Comparison of ENCODE assay signal across 1 cellular context in the genomic region with DNA sequence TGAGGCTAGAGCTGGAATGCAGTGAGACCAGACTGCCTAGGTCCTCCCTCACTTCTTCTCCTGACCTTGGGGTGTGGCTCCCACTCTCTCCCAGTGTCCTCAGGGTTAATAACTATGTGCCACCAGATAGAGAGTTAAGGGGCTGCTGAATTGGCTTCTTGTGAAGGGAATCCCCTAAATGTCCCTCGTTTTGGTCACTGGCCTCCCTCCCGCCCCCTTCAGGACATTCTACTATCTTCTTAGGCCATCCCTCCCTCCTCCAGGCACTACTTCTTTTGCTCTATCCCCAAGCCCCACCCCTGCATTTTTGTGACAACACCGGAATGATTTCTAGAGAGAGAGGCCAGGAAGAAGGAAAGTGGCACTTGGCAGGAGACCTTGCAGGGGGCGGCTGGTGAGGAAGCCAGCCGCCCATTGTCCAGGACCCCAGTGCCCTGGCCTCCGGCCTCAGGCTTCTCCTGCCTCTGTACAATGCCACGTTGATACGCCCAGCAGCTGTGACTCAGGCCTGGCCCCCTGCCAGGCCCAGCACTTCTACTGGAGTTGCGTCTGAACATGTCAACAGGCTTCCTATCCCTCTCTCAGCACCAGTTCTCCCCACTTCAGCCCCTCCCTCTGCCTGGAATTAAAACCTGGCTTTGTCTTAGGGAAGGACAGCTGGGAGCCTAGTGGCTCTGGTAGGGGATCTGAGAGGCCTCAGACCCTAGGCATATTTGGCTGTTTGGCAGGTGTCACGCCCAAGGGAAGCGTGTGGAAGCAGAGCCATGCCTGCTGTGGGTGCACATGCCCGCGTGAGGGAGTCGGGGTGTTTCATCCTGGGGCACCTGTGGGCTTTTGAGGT.
A peak's percentile ranks its signal among the peaks of the same experiment; 100 is the strongest.
TF ChIP-seq lines count a peak whose summit lies in the region.

No MANE protein-coding gene starts in this region.

TF ChIP-seq in K562, 482 proteins besides CTCF, POLR2A, EP300 and RAD21 (continued from another document):
- TF ChIP-seq, protein P1, sequence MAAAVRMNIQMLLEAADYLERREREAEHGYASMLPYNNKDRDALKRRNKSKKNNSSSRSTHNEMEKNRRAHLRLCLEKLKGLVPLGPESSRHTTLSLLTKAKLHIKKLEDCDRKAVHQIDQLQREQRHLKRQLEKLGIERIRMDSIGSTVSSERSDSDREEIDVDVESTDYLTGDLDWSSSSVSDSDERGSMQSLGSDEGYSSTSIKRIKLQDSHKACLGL (CRISPR knock-in tag; IDR thresholded peaks at IDR 0.05; ENCODE audit: borderline replicate concordance, poor library complexity, severe bottlenecking): no peak
- no peak for TF ChIP-seq ZNF354B (CRISPR knock-in tag; IDR thresholded peaks at IDR 0.05)
- TF ChIP-seq OTX1 (CRISPR knock-in tag; IDR thresholded peaks at IDR 0.05): no peak
- TF ChIP-seq MED1 (CRISPR knock-in tag; IDR thresholded peaks at IDR 0.05; ENCODE audit: borderline replicate concordance): no peak
- no peak for TF ChIP-seq ZC3H8 (IDR thresholded peaks at IDR 0.05)
- no peak for TF ChIP-seq ZNF695 (CRISPR knock-in tag; IDR thresholded peaks at IDR 0.05)
- TF ChIP-seq GTF2E2 (tag; IDR thresholded peaks at IDR 0.05): no peak
- TF ChIP-seq CBX5 (IDR thresholded peaks at IDR 0.05; ENCODE audit: borderline replicate concordance, low read depth): no peak
- TF ChIP-seq MEF2A (IDR thresholded peaks at IDR 0.05; ENCODE audit: control insufficient read depth, low read depth, low read length): no peak
- TF ChIP-seq YY1 (IDR thresholded peaks at IDR 0.05; ENCODE audit: borderline replicate concordance in 1 of 3, control insufficient read depth in 1 of 3, extremely low read depth in 1 of 3, insufficient read depth in 3 of 3, insufficient read length in 1 of 3, insufficient replicate concordance in 2 of 3, low read depth in 1 of 3, low read length in 2 of 3): no peak
- TF ChIP-seq ETV6 (IDR thresholded peaks at IDR 0.05; ENCODE audit: borderline replicate concordance in 1 of 2, low read depth in 2 of 2, low read length in 1 of 2): no peak
- TF ChIP-seq ETV6 (CRISPR knock-in tag; IDR thresholded peaks at IDR 0.05; ENCODE audit: borderline replicate concordance): no peak
- no peak for TF ChIP-seq BHLHE40 (IDR thresholded peaks at IDR 0.05; ENCODE audit: low read length)
- no peak for TF ChIP-seq FIP1L1 (IDR thresholded peaks at IDR 0.05; ENCODE audit: low read depth, low read length, poor library complexity, severe bottlenecking)
- TF ChIP-seq ARID1B (IDR thresholded peaks at IDR 0.05): peak; percentile 80
- TF ChIP-seq, protein P2, sequence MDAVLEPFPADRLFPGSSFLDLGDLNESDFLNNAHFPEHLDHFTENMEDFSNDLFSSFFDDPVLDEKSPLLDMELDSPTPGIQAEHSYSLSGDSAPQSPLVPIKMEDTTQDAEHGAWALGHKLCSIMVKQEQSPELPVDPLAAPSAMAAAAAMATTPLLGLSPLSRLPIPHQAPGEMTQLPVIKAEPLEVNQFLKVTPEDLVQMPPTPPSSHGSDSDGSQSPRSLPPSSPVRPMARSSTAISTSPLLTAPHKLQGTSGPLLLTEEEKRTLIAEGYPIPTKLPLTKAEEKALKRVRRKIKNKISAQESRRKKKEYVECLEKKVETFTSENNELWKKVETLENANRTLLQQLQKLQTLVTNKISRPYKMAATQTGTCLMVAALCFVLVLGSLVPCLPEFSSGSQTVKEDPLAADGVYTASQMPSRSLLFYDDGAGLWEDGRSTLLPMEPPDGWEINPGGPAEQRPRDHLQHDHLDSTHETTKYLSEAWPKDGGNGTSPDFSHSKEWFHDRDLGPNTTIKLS (IDR thresholded peaks at IDR 0.05; ENCODE audit: borderline replicate concordance, low read depth): peak; percentile 99
- TF ChIP-seq ZNF324 (CRISPR knock-in tag; IDR thresholded peaks at IDR 0.05): no peak
TF ChIP-seq in K562: peak in this region for 93.
